In genomic region chr10:98134431-98135221, GRCh38 we compare ENCODE assay signal across 8 cellular contexts. TPM values are rescaled to one million over a fixed set of nuclear protein-coding genes. Genes with fewer than 3 reads are reported as not detected.
DNase-seq lines count a peak whose midpoint lies in the region; ATAC-seq and TF ChIP-seq lines count a peak whose summit lies in the region.

Gene R3HCC1L (plus strand): TSS chr10:98134657. CDS start chr10:98208115, 73,458 bp downstream.

- BruUV-seq in OCI-LY7 (replicated peaks; lab: Mats Ljungman, UMichigan): no TSS peak

- peak within 1 kb of the TSS; percentile 96 for H2AFZ ChIP-seq in OCI-LY7 (ENCODE audit: low read length)

- ATAC-seq in GM21526 (IDR thresholded peaks at IDR 0.05; ENCODE audit: low FRiP score, unreplicated experiment): peak; percentile 87

- CTCF ChIA-PET in OCI-LY7 (lab: Charles Lee; ENCODE audit: unreplicated experiment): interaction anchor here (2.1 kb wide), 1 partner anchor 35 kb away, joined by 17 read pairs; no protein-coding TSS in a partner anchor

- no peaks in the 10 kb centered on the region for H3K9me2 ChIP-seq in OCI-LY7 (ENCODE audit: insufficient read depth, low read length)

- peak within 1 kb of the TSS; percentile 68 for H3K4me2 ChIP-seq in OCI-LY7 (ENCODE audit: low read length)

- intact Hi-C loops in OCI-LY7 (cut with micrococcal nuclease; ENCODE audit: unreplicated experiment): loop anchor here (1.0 kb wide), 1 partner anchor 34 kb away; no protein-coding TSS in a partner anchor

- peak; percentile 87 for DNase-seq in DMS114 treated with DMSO at 0.1 percent for 48 hours (lab: John Stamatoyannopoulos, UW; ENCODE audit: unreplicated experiment)
- DNase-seq in HuH-7 (ENCODE audit: low spot score): peak; percentile 74
- DNase-seq in OCI-LY7 (ENCODE audit: low spot score): peak; percentile 97
- peak; percentile 93 for DNase-seq in activated T-cell treated with anti-CD3 and anti-CD28 coated beads for 4 hours
- no peak for DNase-seq in epithelial cell of proximal tubule (ENCODE audit: low read depth)
- DNase-seq in mucosa of gallbladder (ENCODE audit: low spot score): peak; percentile 89
- peak; percentile 90 for DNase-seq in stimulated activated CD8-positive, alpha-beta memory T cell treated with anti-CD3 and anti-CD28 coated beads, Interleukin-4, amount 100 ng/mL, for 24 hours (ENCODE audit: low read depth)

- H3K4me3 ChIP-seq in OCI-LY7 (ENCODE audit: low read depth, low read length, poor library complexity, severe bottlenecking) (peak within 1 kb of the TSS; percentile 90), epithelial cell of proximal tubule (ENCODE audit: low read depth, low read length) (peak within 1 kb of the TSS; percentile 88)

- H3K36me3 ChIP-seq in OCI-LY7 (ENCODE audit: insufficient read depth, low read length): peaks cover 36% of the 10 kb centered on the region

- peaks cover 9% of the 10 kb centered on the region; the same call in 1 of the 2 replicates for H4K20me1 ChIP-seq in OCI-LY7 (ENCODE audit: insufficient read depth, low read length)

- H3K27ac ChIP-seq in OCI-LY7 (ENCODE audit: low read depth, low read length, poor library complexity, severe bottlenecking): peak within 1 kb of the TSS; percentile 92

- POLR2A ChIA-PET in OCI-LY7 (lab: Charles Lee): interaction anchor here (0.8 to 4.1 kb wide), 6 partner anchors 12 to 281 kb away, joined by 3 to 45 read pairs (median 6); no protein-coding TSS in a partner anchor

- peaks cover 24% of the 10 kb centered on the region for H3K9me3 ChIP-seq in OCI-LY7 (ENCODE audit: low read length)

- peaks cover 50% of the 10 kb centered on the region for H3K79me2 ChIP-seq in OCI-LY7 (ENCODE audit: insufficient read depth, low read depth, low read length)

- TF ChIP-seq CTCF in OCI-LY7 (conservative IDR thresholded peaks at IDR 0.05; ENCODE audit: low read length): no peak
- no peak for TF ChIP-seq CTCF in epithelial cell of proximal tubule (conservative IDR thresholded peaks at IDR 0.05; ENCODE audit: low read depth, low read length)

- peaks cover 59% of the 10 kb centered on the region for H3K4me1 ChIP-seq in OCI-LY7 (ENCODE audit: insufficient read depth, low read length, poor library complexity, severe bottlenecking)

RNA-seq across cellular contexts. Expression of gene R3HCC1L, which starts in this region (rescaled TPM):
- total RNA-seq in OCI-LY7 (2014; rRNA removed; shearing (Covaris generic)): 42.0 and 48.5 TPM in 2 replicates
- 38.8 TPM in 2 replicates for total RNA-seq in OCI-LY7 (2022)
- 8.6 and 9.2 TPM in 2 replicates for total RNA-seq in epithelial cell of proximal tubule
- total RNA-seq in mucosa of gallbladder: 15.8 TPM
